Comparison of ENCODE assay signal across 23 cellular contexts in the genomic region with DNA sequence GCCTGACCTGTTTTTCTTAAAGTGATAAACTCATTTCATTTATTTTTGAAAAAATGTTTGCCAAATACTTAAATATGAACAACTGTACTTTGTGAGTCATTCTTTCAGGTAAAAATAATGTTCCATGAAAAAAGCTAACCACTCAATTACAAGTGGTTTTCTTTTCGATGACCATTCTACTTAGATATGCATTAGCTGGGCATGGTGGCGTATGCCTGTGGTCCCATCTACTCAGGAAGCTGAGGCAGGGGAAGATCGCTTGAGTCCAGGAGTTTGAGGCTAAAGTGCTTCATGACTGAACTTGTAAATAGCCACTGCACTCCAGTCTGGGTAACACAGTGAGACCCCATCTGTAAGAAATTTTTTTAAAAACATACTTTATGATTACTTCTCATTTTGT. TPM values are rescaled to one million over a fixed set of nuclear protein-coding genes. Genes with fewer than 3 reads are reported as not detected.
DNase-seq lines count a peak whose midpoint lies in the region; ATAC-seq and TF ChIP-seq lines count a peak whose summit lies in the region.
"Had no signal": no experiment of that assay in that cellular context is flagged by ENCODE, and none has a peak within 500 bp of the region (broad histone marks: within the 10 kb centered on the region; RNA-seq: fewer than 3 reads in every experiment).

No MANE protein-coding gene starts in this region.

- no peak overlapping the region for H3K27ac ChIP-seq in osteoblast (ENCODE audit: low read depth, low read length)
- H3K27ac ChIP-seq: BLaER1, HL-60, SJSA1 had no signal

- intact Hi-C loops in Calu3 (cut with micrococcal nuclease; ENCODE audit: unreplicated experiment), result no loop called here

- no peak overlapping the region for H3K4me2 ChIP-seq in osteoblast (ENCODE audit: insufficient read depth, low read length)
- H3K4me2 ChIP-seq: BLaER1 had no signal

- no peak overlapping the region for H3K27ac Mint-ChIP-seq in Calu3 (ENCODE audit: unreplicated experiment)
- H3K27ac Mint-ChIP-seq: CD4-positive, CD25-positive, alpha-beta regulatory T cell had no signal

- no peak for TF ChIP-seq CTCF in astrocyte of the spinal cord (IDR thresholded peaks at IDR 0.05; ENCODE audit: low read depth, low read length)
- TF ChIP-seq CTCF in osteoblast (IDR thresholded peaks at IDR 0.05; ENCODE audit: extremely low read depth, low read depth, low read length), result no peak
- no peak for TF ChIP-seq CTCF in Calu3 (IDR thresholded peaks at IDR 0.05; ENCODE audit: unreplicated experiment)

- H3K4me1 ChIP-seq in osteoblast (ENCODE audit: insufficient read depth, low read length), result peaks cover 3% of the 10 kb centered on the region

- in situ Hi-C loops in astrocyte of the spinal cord (cut with HindIII; ENCODE audit: low sequenced_read_pairs), result no loop called here

- peaks cover 16% of the 10 kb centered on the region for H3K79me2 ChIP-seq in osteoblast (ENCODE audit: insufficient read depth, low read length)

- H4K20me1 ChIP-seq in osteoblast (ENCODE audit: insufficient read depth, low read length), result no peaks in the 10 kb centered on the region

- H3K4me3 Mint-ChIP-seq in Calu3 (ENCODE audit: low read depth, unreplicated experiment), result no peak overlapping the region

- no peaks in the 10 kb centered on the region for H3K36me3 ChIP-seq in osteoblast (ENCODE audit: insufficient read depth, low read length)
- H3K36me3 ChIP-seq: BLaER1 had no signal

- no peak overlapping the region for H3K4me3 ChIP-seq in astrocyte of the spinal cord (ENCODE audit: low read depth, low read length)
- no peak overlapping the region for H3K4me3 ChIP-seq in osteoblast (ENCODE audit: insufficient read depth, low read length)
- H3K4me3 ChIP-seq: BLaER1, SJSA1 had no signal

- ATAC-seq in GM21528 (IDR thresholded peaks at IDR 0.05; ENCODE audit: low FRiP score, unreplicated experiment), result no peak
- ATAC-seq: PC-3, Right ventricle myocardium inferior had no signal

- no peaks in the 10 kb centered on the region for H3K9me3 ChIP-seq in osteoblast (ENCODE audit: low read depth, low read length)
- H3K9me3 ChIP-seq: BLaER1, SJSA1 had no signal

- BruUV-seq in Calu3 (replicated peaks; lab: Mats Ljungman, UMichigan), result no TSS peak

- H3K4me1 Mint-ChIP-seq in Calu3 (ENCODE audit: low read depth, unreplicated experiment), result peaks cover under 1% of the 10 kb centered on the region

- DNase-seq in DMS53 treated with DMSO at 0.1 percent for 48 hours (lab: John Stamatoyannopoulos, UW; ENCODE audit: unreplicated experiment) (peak; percentile 23), LHCN-M2 (ENCODE audit: low read depth) (peak; percentile 19), astrocyte of the spinal cord (ENCODE audit: low read depth, low spot score) (peak; percentile 49), osteoblast (ENCODE audit: insufficient read length, low spot score, missing footprints) (peak; percentile 49), Calu3 (no peak), SIG-M5 (lab: John Stamatoyannopoulos, UW) (no peak)
- DNase-seq: CD4-positive, CD25-positive, alpha-beta regulatory T cell; DMS79; GF-D8; HCEC 1CT; Kasumi-1; MM.1S; NCI-H2029; NCI-H446; NCI-H524 treated with DMSO at 0.1 percent for 48 hours; NCI-H774; NK-92 treated with Interleukin-12 subunit alpha and Interleukin-12 subunit beta, amount 100 ng/mL, for 24 hours; PC-3 had no signal

- peak overlapping the region; percentile 41 for H2AFZ ChIP-seq in osteoblast (ENCODE audit: low read length)

- H3K27me3 Mint-ChIP-seq in Calu3 (ENCODE audit: unreplicated experiment), result no peaks in the 10 kb centered on the region

- no peaks in the 10 kb centered on the region for H3K27me3 ChIP-seq in osteoblast (ENCODE audit: insufficient read depth, low read length)
- H3K27me3 ChIP-seq: BLaER1, SJSA1 had no signal

- CTCF ChIA-PET in Calu3 (lab: Charles Lee), result no interaction called here

- peaks cover 24% of the 10 kb centered on the region for H3K36me3 Mint-ChIP-seq in Calu3 (ENCODE audit: insufficient read depth, unreplicated experiment)
- H3K36me3 Mint-ChIP-seq: CD4-positive, CD25-positive, alpha-beta regulatory T cell had no signal

- H3K9me3 Mint-ChIP-seq in Calu3 (ENCODE audit: low read depth, unreplicated experiment), result no peaks in the 10 kb centered on the region

RNA-seq across cellular contexts. Expression of gene WDR70, which starts 4.0 kb away (rescaled TPM):
- 22.4 and 26.5 TPM in 2 replicates for total RNA-seq in LHCN-M2 (2014; rRNA removed)
- polyA plus RNA-seq in LHCN-M2 (2012), result 23.7 TPM
- 32.2 and 37.7 TPM in 2 replicates for total RNA-seq in osteoblast
- total RNA-seq in Calu3 (2022), result 30.0 and 34.7 TPM in 2 replicates

RNA-seq across cellular contexts. Expression of gene NUP155, which starts 4.2 kb away (rescaled TPM):
- total RNA-seq in LHCN-M2 (2014; rRNA removed), result 47.0 and 47.5 TPM in 2 replicates
- polyA plus RNA-seq in LHCN-M2 (2012), result 10.8 TPM
- total RNA-seq in osteoblast, result 25.0 and 32.4 TPM in 2 replicates
- 45.4 and 47.2 TPM in 2 replicates for total RNA-seq in Calu3 (2022)

Comparison
In these comparisons a context has a peak if more than half of its experiments do, and no peak if none do; other contexts are left out.
1. DNase-seq: peak in DMS53 treated with DMSO at 0.1 percent for 48 hours (single experiment), LHCN-M2 (single experiment), astrocyte of the spinal cord (single experiment) and osteoblast (single experiment); none in Calu3 (single experiment) and SIG-M5 (single experiment).